ENCODE assay signal across 27 cellular contexts in the genomic region with DNA sequence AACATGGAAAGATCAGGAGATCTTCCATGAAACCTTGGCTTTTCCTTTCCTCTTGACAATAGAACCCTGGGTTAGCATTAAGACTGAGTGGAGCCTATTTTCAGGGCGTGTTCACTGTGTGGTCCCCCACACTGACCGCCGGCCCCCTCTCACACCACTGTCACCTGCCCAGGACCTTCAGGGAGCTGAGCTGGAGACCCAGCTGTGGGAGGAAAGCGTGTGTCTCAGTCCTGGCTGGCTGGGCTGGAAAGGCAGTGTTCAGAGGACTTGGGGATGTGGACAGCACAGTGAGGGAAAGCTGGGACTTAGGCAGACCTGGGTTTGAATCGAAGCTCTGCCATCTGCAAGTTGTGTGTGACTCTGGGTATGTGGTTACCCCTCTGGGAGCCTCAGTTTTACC.
"Had no signal": no experiment of that assay in that cellular context is flagged by ENCODE, and none has a peak within 500 bp of the region (broad histone marks: within the 10 kb centered on the region; RNA-seq: fewer than 3 reads in every experiment).

No MANE protein-coding gene starts in this region.

- H3K9ac ChIP-seq: neural progenitor cell, parathyroid adenoma had no signal

- FAIRE-seq: endometrium, frontal cortex, kidney had no signal

- H3K9me3 Mint-ChIP-seq: memory B cell; mesothelial cell of epicardium; nephron; neural progenitor cell; stimulated activated memory B cell treated with anti-CD40 and anti-IgM and Interleukin-4, amounts not matched to agents 10 μg/mL and 1 μg/mL and 100 μg/mL, for 72 hours had no signal

- H3K27ac ChIP-seq: coronary artery, esophagus squamous epithelium, neural progenitor cell, parathyroid adenoma, prostate gland, right atrium auricular region, sigmoid colon, thoracic aorta, tibial nerve, vagina had no signal

- H3K36me3 ChIP-seq: esophagus squamous epithelium, neural progenitor cell, prostate gland, right atrium auricular region, sigmoid colon, thoracic aorta, tibial nerve, vagina had no signal

- H2AFZ ChIP-seq: neural progenitor cell, parathyroid adenoma had no signal

- DNase-seq: dermis blood vessel endothelial cell; effector memory CD4-positive, alpha-beta T cell; erythroblast; esophagus squamous epithelium; hypothalamus; kidney; mucosa of descending colon; naive thymus-derived CD4-positive, alpha-beta T cell; sigmoid colon; stimulated activated CD4-positive, alpha-beta T cell treated with anti-CD3 and anti-CD28 coated beads, Interleukin-4, amount 100 ng/mL, for 4 hours; stimulated activated naive CD8-positive, alpha-beta T cell treated with anti-CD3 and anti-CD28 coated beads, Interleukin-15, Interleukin-2, amounts not matched to agents 100 U/mL and 50 U/mL, for 24 hours had no signal

- H3K4me1 ChIP-seq: parathyroid adenoma had no signal

- H3K4me3 ChIP-seq: coronary artery, esophagus squamous epithelium, lung, mucosa of descending colon, neural progenitor cell, prostate gland, right atrium auricular region, sigmoid colon, thoracic aorta, tibial nerve, vagina had no signal

- H3K27ac Mint-ChIP-seq: memory B cell; mesothelial cell of epicardium; naive thymus-derived CD4-positive, alpha-beta T cell; nephron; neural progenitor cell; stimulated activated memory B cell treated with anti-CD40 and anti-IgM and Interleukin-4, amounts not matched to agents 10 μg/mL and 1 μg/mL and 100 μg/mL, for 72 hours had no signal

- H3K36me3 Mint-ChIP-seq: mesothelial cell of epicardium; neural progenitor cell; stimulated activated memory B cell treated with anti-CD40 and anti-IgM and Interleukin-4, amounts not matched to agents 10 μg/mL and 1 μg/mL and 100 μg/mL, for 72 hours had no signal

- ATAC-seq: left lobe of liver; mucosa of descending colon; naive thymus-derived CD4-positive, alpha-beta T cell; stimulated activated memory B cell treated with anti-CD40 and anti-IgM and Interleukin-4, amounts not matched to agents 10 μg/mL and 1 μg/mL and 100 μg/mL, for 72 hours; stimulated activated naive CD8-positive, alpha-beta T cell treated with anti-CD3 and anti-CD28 coated beads, Interleukin-15, Interleukin-2, amounts not matched to agents 100 U/mL and 50 U/mL, for 24 hours had no signal

- H3K27me3 ChIP-seq: right atrium auricular region, vagina had no signal

- H3K4me2 ChIP-seq: neural progenitor cell had no signal

- H3K79me2 ChIP-seq: parathyroid adenoma had no signal

- H3K4me3 Mint-ChIP-seq: memory B cell; mesothelial cell of epicardium; neural progenitor cell; stimulated activated memory B cell treated with anti-CD40 and anti-IgM and Interleukin-4, amounts not matched to agents 10 μg/mL and 1 μg/mL and 100 μg/mL, for 72 hours had no signal

- H3K9me3 ChIP-seq: esophagus squamous epithelium, mucosa of descending colon, prostate gland, right atrium auricular region, sigmoid colon, thoracic aorta, tibial nerve, vagina had no signal
